In genomic region chr10:46541017-46541661, GRCh38 we compare ENCODE assay signal across 10 cellular contexts. TPM values are rescaled to one million over a fixed set of nuclear protein-coding genes. Genes with fewer than 3 reads are reported as not detected.
DNase-seq lines count a peak whose midpoint lies in the region; ATAC-seq and TF ChIP-seq lines count a peak whose summit lies in the region.
"Had no signal": no experiment of that assay in that cellular context is flagged by ENCODE, and none has a peak within 500 bp of the region (broad histone marks: within the 10 kb centered on the region; RNA-seq: fewer than 3 reads in every experiment).

No MANE protein-coding gene starts in this region.

- no peaks in the 10 kb centered on the region for H3K36me3 Mint-ChIP-seq in natural killer cell treated with Interleukin-12 subunit alpha and Interleukin-12 subunit beta and Interleukin-15 and Interleukin-18, amount 100 ng/mL, for 72 hours
- H3K36me3 Mint-ChIP-seq in activated CD4-positive, alpha-beta T cell treated with anti-CD3 and anti-CD28 coated beads, Interleukin-2, amount 10 ng/mL, durations not matched to agents 24 days and 14 days (ENCODE audit: low read depth), result no peaks in the 10 kb centered on the region

- H3K4me1 Mint-ChIP-seq in natural killer cell treated with Interleukin-12 subunit alpha and Interleukin-12 subunit beta and Interleukin-15 and Interleukin-18, amount 100 ng/mL, for 72 hours (ENCODE audit: low read depth in 2 of 2), result peaks cover 8 to 10% of the 10 kb centered on the region in 2 donors
- H3K4me1 Mint-ChIP-seq in activated CD4-positive, alpha-beta T cell treated with anti-CD3 and anti-CD28 coated beads, Interleukin-2, amount 10 ng/mL, durations not matched to agents 24 days and 14 days, result no peaks in the 10 kb centered on the region

- H3K4me3 Mint-ChIP-seq in natural killer cell treated with Interleukin-12 subunit alpha and Interleukin-12 subunit beta and Interleukin-15 and Interleukin-18, amount 100 ng/mL, for 72 hours, result no peak overlapping the region
- no peak overlapping the region for H3K4me3 Mint-ChIP-seq in activated CD4-positive, alpha-beta T cell treated with anti-CD3 and anti-CD28 coated beads, Interleukin-2, amount 10 ng/mL, durations not matched to agents 24 days and 14 days

- DNase-seq in A673 (ENCODE audit: low spot score), result peak; percentile 33
- DNase-seq in HuH-7 (ENCODE audit: low spot score), result peak; percentile 64
- peak; percentile 32 to 47 for DNase-seq in erythroblast (lab: John Stamatoyannopoulos, UW)
- DNase-seq in natural killer cell treated with Interleukin-12 subunit alpha and Interleukin-12 subunit beta and Interleukin-15 and Interleukin-18, amount 100 ng/mL, for 72 hours (ENCODE audit: low spot score), result peak; percentile 60
- DNase-seq in NCI-H2196 (lab: John Stamatoyannopoulos, UW; ENCODE audit: unreplicated experiment), result no peak
- no peak for DNase-seq in activated gamma-delta T cell (lab: John Stamatoyannopoulos, UW)
- DNase-seq in activated CD4-positive, alpha-beta T cell treated with anti-CD3 and anti-CD28 coated beads, Interleukin-2, amount 10 ng/mL, durations not matched to agents 24 days and 14 days, result no peak
- no peak for DNase-seq in T1000 (lab: John Stamatoyannopoulos, UW)
- DNase-seq: MM.1S had no signal

- peaks cover 29 to 55% of the 10 kb centered on the region in 2 donors for H3K27me3 Mint-ChIP-seq in natural killer cell treated with Interleukin-12 subunit alpha and Interleukin-12 subunit beta and Interleukin-15 and Interleukin-18, amount 100 ng/mL, for 72 hours
- H3K27me3 Mint-ChIP-seq in activated CD4-positive, alpha-beta T cell treated with anti-CD3 and anti-CD28 coated beads, Interleukin-2, amount 10 ng/mL, durations not matched to agents 24 days and 14 days, result peaks cover 38% of the 10 kb centered on the region

- ATAC-seq in natural killer cell treated with Interleukin-12 subunit alpha and Interleukin-12 subunit beta and Interleukin-15 and Interleukin-18, amount 100 ng/mL, for 72 hours, result no peak

- peaks cover 15% of the 10 kb centered on the region for H3K27me3 ChIP-seq in A673 (replicated peaks; ENCODE audit: insufficient read depth, low read depth, low read length, poor library complexity)

- no peaks in the 10 kb centered on the region for H3K9me3 ChIP-seq in A673 (ENCODE audit: low read depth, low read length, poor library complexity, severe bottlenecking)

- no peaks in the 10 kb centered on the region for H3K4me1 ChIP-seq in A673 (ENCODE audit: insufficient read depth, low read length, poor library complexity, severe bottlenecking)

- H3K27ac ChIP-seq in A673 (ENCODE audit: low read depth, low read length, poor library complexity, severe bottlenecking), result no peak overlapping the region

- POLR2A ChIA-PET in A673 (lab: Charles Lee; ENCODE audit: low non-redundant PET), result no interaction called here

- no peak for TF ChIP-seq POLR2A in erythroblast (IDR thresholded peaks at IDR 0.05; ENCODE audit: low read length)

- CTCF ChIA-PET in A673 (lab: Charles Lee), result no interaction called here

- H3K27ac Mint-ChIP-seq in natural killer cell treated with Interleukin-12 subunit alpha and Interleukin-12 subunit beta and Interleukin-15 and Interleukin-18, amount 100 ng/mL, for 72 hours, result no peak overlapping the region
- H3K27ac Mint-ChIP-seq in activated CD4-positive, alpha-beta T cell treated with anti-CD3 and anti-CD28 coated beads, Interleukin-2, amount 10 ng/mL, durations not matched to agents 24 days and 14 days, result no peak overlapping the region

- TF ChIP-seq CTCF in A673 (conservative IDR thresholded peaks at IDR 0.05; ENCODE audit: low read depth, low read length), result no peak

- H3K9me3 Mint-ChIP-seq in natural killer cell treated with Interleukin-12 subunit alpha and Interleukin-12 subunit beta and Interleukin-15 and Interleukin-18, amount 100 ng/mL, for 72 hours, result no peaks in the 10 kb centered on the region
- H3K9me3 Mint-ChIP-seq in activated CD4-positive, alpha-beta T cell treated with anti-CD3 and anti-CD28 coated beads, Interleukin-2, amount 10 ng/mL, durations not matched to agents 24 days and 14 days, result no peaks in the 10 kb centered on the region

- BruUV-seq in A673 (replicated peaks; lab: Mats Ljungman, UMichigan), result no TSS peak

- H3K36me3 ChIP-seq in A673 (ENCODE audit: insufficient read depth, low read length, poor library complexity, severe bottlenecking), result no peaks in the 10 kb centered on the region

- intact Hi-C loops in A673 (cut with micrococcal nuclease; ENCODE audit: unreplicated experiment), result no loop called here
- intact Hi-C loops in activated CD4-positive, alpha-beta T cell treated with anti-CD3 and anti-CD28 coated beads, Interleukin-2, amount 10 ng/mL, durations not matched to agents 24 days and 14 days (cut with micrococcal nuclease), result no loop called here

- no peak overlapping the region for H3K4me3 ChIP-seq in A673 (ENCODE audit: low read depth, low read length, poor library complexity, severe bottlenecking)

RNA-seq across cellular contexts. Expression of gene GPRIN2, which starts 15.3 kb away (rescaled TPM):
- not detected in 2 replicates for total RNA-seq in A673 (2021)
- total RNA-seq in natural killer cell treated with Interleukin-12 subunit alpha and Interleukin-12 subunit beta and Interleukin-15 and Interleukin-18, amount 100 ng/mL, for 72 hours, result not detected
- total RNA-seq in activated CD4-positive, alpha-beta T cell treated with anti-CD3 and anti-CD28 coated beads, Interleukin-2, amount 10 ng/mL, durations not matched to agents 24 days and 14 days, result not detected in 2 replicates
- total RNA-seq: T-helper 1 cell treated with Interleukin-12 subunit alpha and Interleukin-12 subunit beta and Interleukin-4 antibody, amounts not matched to agents 30 ng/mL and 1 ng/mL, for 36 hours had no signal

RNA-seq across cellular contexts. Expression of gene SYT15, which starts 37.8 kb away (rescaled TPM):
- total RNA-seq in A673 (2021), result 0.64 and 1.0 TPM in 2 replicates
- total RNA-seq in natural killer cell treated with Interleukin-12 subunit alpha and Interleukin-12 subunit beta and Interleukin-15 and Interleukin-18, amount 100 ng/mL, for 72 hours, result 1 to 10 TPM in 1 of 2 donors, under 1 TPM in 1; 0.81 to 1.9 TPM
- 1.3 and 1.8 TPM in 2 replicates for total RNA-seq in activated CD4-positive, alpha-beta T cell treated with anti-CD3 and anti-CD28 coated beads, Interleukin-2, amount 10 ng/mL, durations not matched to agents 24 days and 14 days

Comparison
In these comparisons a context has a peak if more than half of its experiments do, and no peak if none do; other contexts are left out.
1. DNase-seq: peak in A673 (single experiment), HuH-7 (single experiment), erythroblast (2 of 2) and natural killer cell treated with Interleukin-12 subunit alpha and Interleukin-12 subunit beta and Interleukin-15 and Interleukin-18, amount 100 ng/mL, for 72 hours (single experiment); none in NCI-H2196 (single experiment), activated gamma-delta T cell (single experiment), activated CD4-positive, alpha-beta T cell treated with anti-CD3 and anti-CD28 coated beads, Interleukin-2, amount 10 ng/mL, durations not matched to agents 24 days and 14 days (single experiment) and T1000 (single experiment).